Comparison of ENCODE assay signal across 1 cellular context in the genomic region with DNA sequence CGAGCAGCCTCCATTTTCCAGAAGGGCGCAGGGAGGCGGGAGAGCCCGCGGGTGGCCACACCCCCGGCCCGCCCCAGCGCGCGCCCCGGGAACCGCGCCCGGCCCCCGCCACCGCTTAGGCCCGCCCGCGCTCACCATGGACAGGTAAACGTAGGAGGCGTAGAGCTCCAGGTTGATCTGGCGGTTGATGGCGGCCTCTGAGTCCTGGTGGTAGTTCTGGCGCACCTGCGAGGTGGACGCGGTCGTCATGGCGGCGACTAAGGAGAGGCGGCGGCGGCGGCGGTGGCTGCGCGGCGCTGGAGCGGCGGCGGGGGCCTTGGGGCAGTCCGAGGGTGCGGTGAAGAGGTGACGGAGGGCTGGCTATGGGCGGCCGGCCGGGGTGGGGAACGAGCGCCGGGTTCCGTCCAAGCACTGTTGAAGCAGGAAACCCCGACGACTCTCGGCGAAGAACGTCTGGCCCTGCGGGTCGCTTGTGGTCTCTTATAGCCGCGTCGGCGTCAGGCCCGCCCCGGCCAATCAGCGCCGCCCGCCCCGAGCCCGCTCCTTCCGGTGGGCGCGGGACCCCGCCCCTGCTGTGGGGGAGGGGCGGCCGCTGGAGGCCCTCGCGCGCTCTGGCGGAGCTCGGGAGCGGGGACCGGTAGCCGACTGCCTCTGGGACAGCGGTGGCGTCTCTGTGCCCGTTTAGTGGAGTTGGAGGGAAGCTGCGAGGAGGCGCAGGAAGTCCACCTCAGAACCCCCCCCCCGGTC.
TF ChIP-seq lines count a peak whose summit lies in the region.

A gene (minus strand): TSS at position 458 of the 747 bp plus-strand sequence. CDS start 209 bp downstream, at position 249.

TF ChIP-seq in HepG2, 621 proteins besides CTCF, POLR2A, EP300 and RAD21 (continued from another document and continues in another):
- TF ChIP-seq, protein P1, sequence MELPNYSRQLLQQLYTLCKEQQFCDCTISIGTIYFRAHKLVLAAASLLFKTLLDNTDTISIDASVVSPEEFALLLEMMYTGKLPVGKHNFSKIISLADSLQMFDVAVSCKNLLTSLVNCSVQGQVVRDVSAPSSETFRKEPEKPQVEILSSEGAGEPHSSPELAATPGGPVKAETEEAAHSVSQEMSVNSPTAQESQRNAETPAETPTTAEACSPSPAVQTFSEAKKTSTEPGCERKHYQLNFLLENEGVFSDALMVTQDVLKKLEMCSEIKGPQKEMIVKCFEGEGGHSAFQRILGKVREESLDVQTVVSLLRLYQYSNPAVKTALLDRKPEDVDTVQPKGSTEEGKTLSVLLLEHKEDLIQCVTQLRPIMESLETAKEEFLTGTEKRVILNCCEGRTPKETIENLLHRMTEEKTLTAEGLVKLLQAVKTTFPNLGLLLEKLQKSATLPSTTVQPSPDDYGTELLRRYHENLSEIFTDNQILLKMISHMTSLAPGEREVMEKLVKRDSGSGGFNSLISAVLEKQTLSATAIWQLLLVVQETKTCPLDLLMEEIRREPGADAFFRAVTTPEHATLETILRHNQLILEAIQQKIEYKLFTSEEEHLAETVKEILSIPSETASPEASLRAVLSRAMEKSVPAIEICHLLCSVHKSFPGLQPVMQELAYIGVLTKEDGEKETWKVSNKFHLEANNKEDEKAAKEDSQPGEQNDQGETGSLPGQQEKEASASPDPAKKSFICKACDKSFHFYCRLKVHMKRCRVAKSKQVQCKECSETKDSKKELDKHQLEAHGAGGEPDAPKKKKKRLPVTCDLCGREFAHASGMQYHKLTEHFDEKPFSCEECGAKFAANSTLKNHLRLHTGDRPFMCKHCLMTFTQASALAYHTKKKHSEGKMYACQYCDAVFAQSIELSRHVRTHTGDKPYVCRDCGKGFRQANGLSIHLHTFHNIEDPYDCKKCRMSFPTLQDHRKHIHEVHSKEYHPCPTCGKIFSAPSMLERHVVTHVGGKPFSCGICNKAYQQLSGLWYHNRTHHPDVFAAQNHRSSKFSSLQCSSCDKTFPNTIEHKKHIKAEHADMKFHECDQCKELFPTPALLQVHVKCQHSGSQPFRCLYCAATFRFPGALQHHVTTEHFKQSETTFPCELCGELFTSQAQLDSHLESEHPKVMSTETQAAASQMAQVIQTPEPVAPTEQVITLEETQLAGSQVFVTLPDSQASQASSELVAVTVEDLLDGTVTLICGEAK (IDR thresholded peaks at IDR 0.05): no peak
- TF ChIP-seq, protein P1 (CRISPR knock-in tag; IDR thresholded peaks at IDR 0.05): no peak
- TF ChIP-seq GABPB1 (CRISPR knock-in tag; IDR thresholded peaks at IDR 0.05) (peak; percentile 92), SIX4 (CRISPR knock-in tag; IDR thresholded peaks at IDR 0.05) (no peak), ZNF33A (CRISPR knock-in tag; IDR thresholded peaks at IDR 0.05; ENCODE audit: borderline replicate concordance) (0 out of 2 replicates have a peak, but pooled peaks have one; percentile 59), ZNF343 (CRISPR knock-in tag; IDR thresholded peaks at IDR 0.05) (no peak), MIER2 (CRISPR knock-in tag; IDR thresholded peaks at IDR 0.05) (no peak), ZNF737 (CRISPR knock-in tag; IDR thresholded peaks at IDR 0.05; ENCODE audit: borderline replicate concordance) (no peak), RBM22 (optimal IDR thresholded peaks at IDR 0.05; ENCODE audit: low read length) (no peak), ERF (CRISPR knock-in tag; IDR thresholded peaks at IDR 0.05) (peak; percentile 81), SKI (IDR thresholded peaks at IDR 0.05; ENCODE audit: partially characterized antibody) (peak; percentile 62), JUN (CRISPR knock-in tag; IDR thresholded peaks at IDR 0.05) (no peak), ZIK1 (CRISPR knock-in tag; IDR thresholded peaks at IDR 0.05; ENCODE audit: borderline replicate concordance, low read depth) (no peak; the same call in 1 of the 2 replicates), ZNF83 (CRISPR knock-in tag; IDR thresholded peaks at IDR 0.05; ENCODE audit: borderline replicate concordance) (no peak), POLR2G (IDR thresholded peaks at IDR 0.05; ENCODE audit: low read depth, low read length) (peak; percentile 95), CBX2 (IDR thresholded peaks at IDR 0.05; ENCODE audit: low read depth, low read length) (no peak), CBX2 (CRISPR knock-in tag; IDR thresholded peaks at IDR 0.05; ENCODE audit: low read depth) (no peak), ZNF776 (CRISPR knock-in tag; IDR thresholded peaks at IDR 0.05) (peak; percentile 68; the same call in 1 of the 2 replicates), FOXM1 (CRISPR knock-in tag; IDR thresholded peaks at IDR 0.05) (no peak), EHMT2 (IDR thresholded peaks at IDR 0.05; ENCODE audit: borderline replicate concordance, low read depth, low read length) (no peak)
- TF ChIP-seq, protein P2, sequence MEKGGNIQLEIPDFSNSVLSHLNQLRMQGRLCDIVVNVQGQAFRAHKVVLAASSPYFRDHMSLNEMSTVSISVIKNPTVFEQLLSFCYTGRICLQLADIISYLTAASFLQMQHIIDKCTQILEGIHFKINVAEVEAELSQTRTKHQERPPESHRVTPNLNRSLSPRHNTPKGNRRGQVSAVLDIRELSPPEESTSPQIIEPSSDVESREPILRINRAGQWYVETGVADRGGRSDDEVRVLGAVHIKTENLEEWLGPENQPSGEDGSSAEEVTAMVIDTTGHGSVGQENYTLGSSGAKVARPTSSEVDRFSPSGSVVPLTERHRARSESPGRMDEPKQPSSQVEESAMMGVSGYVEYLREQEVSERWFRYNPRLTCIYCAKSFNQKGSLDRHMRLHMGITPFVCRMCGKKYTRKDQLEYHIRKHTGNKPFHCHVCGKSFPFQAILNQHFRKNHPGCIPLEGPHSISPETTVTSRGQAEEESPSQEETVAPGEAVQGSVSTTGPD (CRISPR knock-in tag; IDR thresholded peaks at IDR 0.05): no peak
- TF ChIP-seq, protein P3, sequence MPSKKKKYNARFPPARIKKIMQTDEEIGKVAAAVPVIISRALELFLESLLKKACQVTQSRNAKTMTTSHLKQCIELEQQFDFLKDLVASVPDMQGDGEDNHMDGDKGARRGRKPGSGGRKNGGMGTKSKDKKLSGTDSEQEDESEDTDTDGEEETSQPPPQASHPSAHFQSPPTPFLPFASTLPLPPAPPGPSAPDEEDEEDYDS (CRISPR knock-in tag; IDR thresholded peaks at IDR 0.05): peak; percentile 98
- TF ChIP-seq, protein P4, sequence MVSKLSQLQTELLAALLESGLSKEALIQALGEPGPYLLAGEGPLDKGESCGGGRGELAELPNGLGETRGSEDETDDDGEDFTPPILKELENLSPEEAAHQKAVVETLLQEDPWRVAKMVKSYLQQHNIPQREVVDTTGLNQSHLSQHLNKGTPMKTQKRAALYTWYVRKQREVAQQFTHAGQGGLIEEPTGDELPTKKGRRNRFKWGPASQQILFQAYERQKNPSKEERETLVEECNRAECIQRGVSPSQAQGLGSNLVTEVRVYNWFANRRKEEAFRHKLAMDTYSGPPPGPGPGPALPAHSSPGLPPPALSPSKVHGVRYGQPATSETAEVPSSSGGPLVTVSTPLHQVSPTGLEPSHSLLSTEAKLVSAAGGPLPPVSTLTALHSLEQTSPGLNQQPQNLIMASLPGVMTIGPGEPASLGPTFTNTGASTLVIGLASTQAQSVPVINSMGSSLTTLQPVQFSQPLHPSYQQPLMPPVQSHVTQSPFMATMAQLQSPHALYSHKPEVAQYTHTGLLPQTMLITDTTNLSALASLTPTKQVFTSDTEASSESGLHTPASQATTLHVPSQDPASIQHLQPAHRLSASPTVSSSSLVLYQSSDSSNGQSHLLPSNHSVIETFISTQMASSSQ (IDR thresholded peaks at IDR 0.05; ENCODE audit: low read depth): no peak
- TF ChIP-seq, protein P4 (CRISPR knock-in tag; IDR thresholded peaks at IDR 0.05; ENCODE audit: borderline replicate concordance): peak; percentile 33; the same call in 1 of the 2 replicates
- TF ChIP-seq, protein P5, sequence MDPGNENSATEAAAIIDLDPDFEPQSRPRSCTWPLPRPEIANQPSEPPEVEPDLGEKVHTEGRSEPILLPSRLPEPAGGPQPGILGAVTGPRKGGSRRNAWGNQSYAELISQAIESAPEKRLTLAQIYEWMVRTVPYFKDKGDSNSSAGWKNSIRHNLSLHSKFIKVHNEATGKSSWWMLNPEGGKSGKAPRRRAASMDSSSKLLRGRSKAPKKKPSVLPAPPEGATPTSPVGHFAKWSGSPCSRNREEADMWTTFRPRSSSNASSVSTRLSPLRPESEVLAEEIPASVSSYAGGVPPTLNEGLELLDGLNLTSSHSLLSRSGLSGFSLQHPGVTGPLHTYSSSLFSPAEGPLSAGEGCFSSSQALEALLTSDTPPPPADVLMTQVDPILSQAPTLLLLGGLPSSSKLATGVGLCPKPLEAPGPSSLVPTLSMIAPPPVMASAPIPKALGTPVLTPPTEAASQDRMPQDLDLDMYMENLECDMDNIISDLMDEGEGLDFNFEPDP (CRISPR knock-in tag; conservative IDR thresholded peaks at IDR 0.05): no peak
- TF ChIP-seq, protein P6, sequence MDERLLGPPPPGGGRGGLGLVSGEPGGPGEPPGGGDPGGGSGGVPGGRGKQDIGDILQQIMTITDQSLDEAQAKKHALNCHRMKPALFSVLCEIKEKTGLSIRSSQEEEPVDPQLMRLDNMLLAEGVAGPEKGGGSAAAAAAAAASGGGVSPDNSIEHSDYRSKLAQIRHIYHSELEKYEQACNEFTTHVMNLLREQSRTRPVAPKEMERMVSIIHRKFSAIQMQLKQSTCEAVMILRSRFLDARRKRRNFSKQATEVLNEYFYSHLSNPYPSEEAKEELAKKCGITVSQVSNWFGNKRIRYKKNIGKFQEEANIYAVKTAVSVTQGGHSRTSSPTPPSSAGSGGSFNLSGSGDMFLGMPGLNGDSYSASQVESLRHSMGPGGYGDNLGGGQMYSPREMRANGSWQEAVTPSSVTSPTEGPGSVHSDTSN (CRISPR knock-in tag; IDR thresholded peaks at IDR 0.05): no peak
- TF ChIP-seq, protein P7, sequence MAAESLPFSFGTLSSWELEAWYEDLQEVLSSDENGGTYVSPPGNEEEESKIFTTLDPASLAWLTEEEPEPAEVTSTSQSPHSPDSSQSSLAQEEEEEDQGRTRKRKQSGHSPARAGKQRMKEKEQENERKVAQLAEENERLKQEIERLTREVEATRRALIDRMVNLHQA (CRISPR knock-in tag; IDR thresholded peaks at IDR 0.05): no peak
